8 cellular contexts compared by ENCODE assay signal in the genomic region with DNA sequence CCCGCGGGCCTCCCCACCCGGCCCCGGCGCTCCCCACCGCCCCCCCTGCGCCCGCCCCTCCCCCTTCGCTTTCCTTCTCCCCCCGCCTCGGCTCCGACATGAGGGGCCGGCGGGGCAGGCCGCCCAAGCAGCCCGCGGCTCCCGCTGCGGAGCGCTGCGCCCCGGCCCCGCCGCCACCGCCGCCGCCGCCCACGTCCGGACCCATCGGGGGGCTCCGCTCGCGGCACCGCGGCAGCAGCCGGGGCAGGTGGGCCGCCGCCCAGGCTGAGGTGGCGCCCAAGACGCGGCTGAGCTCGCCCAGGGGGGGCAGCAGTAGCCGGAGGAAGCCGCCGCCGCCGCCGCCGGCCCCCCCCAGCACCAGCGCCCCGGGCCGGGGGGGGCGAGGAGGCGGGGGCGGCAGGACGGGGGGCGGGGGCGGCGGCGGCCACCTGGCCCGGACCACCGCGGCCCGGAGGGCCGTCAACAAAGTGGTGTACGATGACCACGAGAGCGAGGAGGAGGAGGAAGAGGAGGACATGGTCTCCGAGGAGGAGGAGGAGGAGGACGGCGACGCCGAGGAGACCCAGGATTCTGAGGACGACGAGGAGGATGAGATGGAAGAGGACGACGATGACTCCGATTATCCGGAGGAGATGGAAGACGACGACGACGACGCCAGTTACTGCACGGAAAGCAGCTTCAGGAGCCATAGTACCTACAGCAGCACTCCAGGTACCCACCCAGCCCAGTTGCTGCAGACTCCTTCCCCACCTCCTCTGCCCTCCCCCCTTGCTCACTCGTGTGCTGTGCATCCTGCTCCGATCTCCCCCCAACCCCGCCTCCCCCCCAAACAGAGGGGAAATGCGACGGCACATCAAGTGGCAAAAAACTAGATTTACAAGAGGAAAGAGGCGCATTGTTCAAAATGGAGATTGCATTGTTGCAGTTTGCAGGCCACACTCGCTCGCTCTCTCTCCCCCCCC. TPM values are rescaled to one million over a fixed set of nuclear protein-coding genes. Genes with fewer than 3 reads are reported as not detected.
DNase-seq lines count a peak whose midpoint lies in the region; ATAC-seq, FAIRE-seq and TF ChIP-seq lines count a peak whose summit lies in the region.
"Not testable (repeated sequence)": the region's sequence is repeated elsewhere in the genome, so short reads cannot be mapped to it uniquely, and the experiment has no call there.

No MANE protein-coding gene starts in this region.

- H3K4me3 Mint-ChIP-seq in activated naive CD4-positive, alpha-beta T cell treated with anti-CD3 and anti-CD28 coated beads, Interleukin-2, amount 10 ng/mL, durations not matched to agents 7 days and 5 days, result peak overlapping the region; percentile 99
- H3K4me3 Mint-ChIP-seq in nephron progenitor cell, result peak overlapping the region; percentile 98
- H3K4me3 Mint-ChIP-seq in stimulated activated naive B cell treated with anti-CD40 and anti-IgM and Interleukin-4, amounts not matched to agents 10 μg/mL and 1 μg/mL and 100 μg/mL, for 72 hours, result peak overlapping the region; percentile 94 to 97

- H3K36me3 Mint-ChIP-seq in activated naive CD4-positive, alpha-beta T cell treated with anti-CD3 and anti-CD28 coated beads, Interleukin-2, amount 10 ng/mL, durations not matched to agents 7 days and 5 days, result peaks cover 18% of the 10 kb centered on the region
- H3K36me3 Mint-ChIP-seq in nephron progenitor cell (ENCODE audit: low read depth), result not testable (repeated sequence)
- H3K36me3 Mint-ChIP-seq in stimulated activated naive B cell treated with anti-CD40 and anti-IgM and Interleukin-4, amounts not matched to agents 10 μg/mL and 1 μg/mL and 100 μg/mL, for 72 hours, result peaks cover 13 to 25% of the 10 kb centered on the region in 2 donors

- peaks cover 43% of the 10 kb centered on the region for H3K4me1 Mint-ChIP-seq in activated naive CD4-positive, alpha-beta T cell treated with anti-CD3 and anti-CD28 coated beads, Interleukin-2, amount 10 ng/mL, durations not matched to agents 7 days and 5 days
- H3K4me1 Mint-ChIP-seq in nephron progenitor cell, result peaks cover 38% of the 10 kb centered on the region
- H3K4me1 Mint-ChIP-seq in stimulated activated naive B cell treated with anti-CD40 and anti-IgM and Interleukin-4, amounts not matched to agents 10 μg/mL and 1 μg/mL and 100 μg/mL, for 72 hours, result peaks cover 26 to 45% of the 10 kb centered on the region in 2 donors

- not testable (repeated sequence) for H3K9me3 Mint-ChIP-seq in activated naive CD4-positive, alpha-beta T cell treated with anti-CD3 and anti-CD28 coated beads, Interleukin-2, amount 10 ng/mL, durations not matched to agents 7 days and 5 days; nephron progenitor cell; stimulated activated naive B cell treated with anti-CD40 and anti-IgM and Interleukin-4, amounts not matched to agents 10 μg/mL and 1 μg/mL and 100 μg/mL, for 72 hours

- H3K4me3 ChIP-seq in Karpas-422 (ENCODE audit: low read length), result peak overlapping the region; percentile 73
- H3K4me3 ChIP-seq in SU-DHL-6 (ENCODE audit: insufficient read depth, low read length, poor library complexity, severe bottlenecking), result peak overlapping the region; percentile 68

- peak; percentile 40 to 58 for ATAC-seq in stimulated activated naive B cell treated with anti-CD40 and anti-IgM and Interleukin-4, amounts not matched to agents 10 μg/mL and 1 μg/mL and 100 μg/mL, for 72 hours (replicated peaks)

- peak overlapping the region; percentile 99 for H3K27ac Mint-ChIP-seq in activated naive CD4-positive, alpha-beta T cell treated with anti-CD3 and anti-CD28 coated beads, Interleukin-2, amount 10 ng/mL, durations not matched to agents 7 days and 5 days
- H3K27ac Mint-ChIP-seq in nephron progenitor cell, result peak overlapping the region; percentile 99
- H3K27ac Mint-ChIP-seq in stimulated activated naive B cell treated with anti-CD40 and anti-IgM and Interleukin-4, amounts not matched to agents 10 μg/mL and 1 μg/mL and 100 μg/mL, for 72 hours, result peak overlapping the region; percentile 95

- peaks cover 40% of the 10 kb centered on the region for H3K27me3 Mint-ChIP-seq in activated naive CD4-positive, alpha-beta T cell treated with anti-CD3 and anti-CD28 coated beads, Interleukin-2, amount 10 ng/mL, durations not matched to agents 7 days and 5 days
- H3K27me3 Mint-ChIP-seq in nephron progenitor cell (ENCODE audit: low read depth, poor library complexity), result peaks cover 17% of the 10 kb centered on the region
- not testable (repeated sequence) for H3K27me3 Mint-ChIP-seq in stimulated activated naive B cell treated with anti-CD40 and anti-IgM and Interleukin-4, amounts not matched to agents 10 μg/mL and 1 μg/mL and 100 μg/mL, for 72 hours

- not testable (repeated sequence) for FAIRE-seq in frontal cortex (lab: Jason Lieb, UNC)

- peak overlapping the region; percentile 89 for H3K4me2 ChIP-seq in Karpas-422 (ENCODE audit: low read depth, low read length, poor library complexity, severe bottlenecking)
- H3K4me2 ChIP-seq in SU-DHL-6 (ENCODE audit: low read depth, low read length, poor library complexity, severe bottlenecking), result peak overlapping the region; percentile 88

- not testable (repeated sequence) for H2AFZ ChIP-seq in Karpas-422 (ENCODE audit: low read length); SU-DHL-6 (ENCODE audit: low read depth, low read length, severe bottlenecking)

- DNase-seq in Daoy (ENCODE audit: low read depth) (peak; percentile 49), H4 (ENCODE audit: low spot score) (peak; percentile 39), Karpas-422 (peak; percentile 90), frontal cortex (ENCODE audit: low spot score in 2 of 2) (peak; percentile 42 to 60), nephron progenitor cell (peak; percentile 41)
- DNase-seq in activated naive CD4-positive, alpha-beta T cell treated with anti-CD3 and anti-CD28 coated beads, Interleukin-2, amount 10 ng/mL, durations not matched to agents 7 days and 5 days, result peak; percentile 77
- DNase-seq in stimulated activated naive B cell treated with anti-CD40 and anti-IgM and Interleukin-4, amounts not matched to agents 10 μg/mL and 1 μg/mL and 100 μg/mL, for 72 hours, result peak; percentile 35

- TF ChIP-seq CTCF in SU-DHL-6 (IDR thresholded peaks at IDR 0.05; ENCODE audit: insufficient read depth, low read length, poor library complexity, severe bottlenecking); nephron progenitor cell (IDR thresholded peaks at IDR 0.05): not testable (repeated sequence)

- H3K4me1 ChIP-seq in Karpas-422 (ENCODE audit: low read length), result peaks cover 78% of the 10 kb centered on the region

- peaks cover 55% of the 10 kb centered on the region for H3F3A ChIP-seq in SU-DHL-6 (ENCODE audit: insufficient read depth)

- H3K9ac ChIP-seq in Karpas-422 (ENCODE audit: low read length) (peak overlapping the region; percentile 92), SU-DHL-6 (ENCODE audit: low read length) (peak overlapping the region; percentile 94)

- CTCF ChIA-PET in activated naive CD4-positive, alpha-beta T cell treated with anti-CD3 and anti-CD28 coated beads, Interleukin-2, amount 10 ng/mL, durations not matched to agents 7 days and 5 days (lab: Charles Lee), result interaction anchor here (0.8 to 2.0 kb wide), 3 partner anchors 26 to 108 kb away, joined by 3 to 6 read pairs (median 5); partner anchors contain the start of gene NOL11

- peak overlapping the region; percentile 97 for H3K27ac ChIP-seq in Karpas-422 (ENCODE audit: low read length)
- H3K27ac ChIP-seq in SU-DHL-6 (ENCODE audit: low read depth, low read length), result peak overlapping the region; percentile 97

- not testable (repeated sequence) for H3K9me3 ChIP-seq in Karpas-422 (ENCODE audit: low read length); SU-DHL-6 (ENCODE audit: insufficient read depth, low read length)

- not testable (repeated sequence) for H3K27me3 ChIP-seq in Karpas-422 (ENCODE audit: low read length); SU-DHL-6 (ENCODE audit: low read length)

- H3K9me2 ChIP-seq in Karpas-422 (replicated peaks; ENCODE audit: insufficient read depth, low read length); SU-DHL-6 (replicated peaks; ENCODE audit: insufficient read depth, low read length): not testable (repeated sequence)

- peaks cover 17% of the 10 kb centered on the region; the same call in 1 of the 2 replicates for H3K36me3 ChIP-seq in Karpas-422 (ENCODE audit: insufficient read depth, low read length)
- not testable (repeated sequence) for H3K36me3 ChIP-seq in SU-DHL-6 (ENCODE audit: low read length)

- H3K79me2 ChIP-seq in Karpas-422 (ENCODE audit: low read length), result peaks cover 45% of the 10 kb centered on the region
- peaks cover 45% of the 10 kb centered on the region for H3K79me2 ChIP-seq in SU-DHL-6 (ENCODE audit: insufficient read depth, low read length)

- H4K20me1 ChIP-seq in Karpas-422 (ENCODE audit: insufficient read depth, low read depth, low read length); SU-DHL-6 (ENCODE audit: low read depth, low read length): not testable (repeated sequence)

RNA-seq across cellular contexts. Expression of gene BPTF, which starts 0.6 kb away (rescaled TPM):
- total RNA-seq in Daoy (2014; rRNA removed; shearing (Covaris generic)), result 20.7 and 22.7 TPM in 2 replicates
- 14.1 and 23.4 TPM in 2 replicates for total RNA-seq in H4 (2014; rRNA removed; shearing (Covaris generic))
- 197 and 310 TPM in 2 replicates for total RNA-seq in Karpas-422 (2014; rRNA removed; shearing (Covaris generic); ENCODE audit: low replicate concordance)
- 128 TPM for total RNA-seq in frontal cortex

Comparison
In these comparisons a context has a peak if more than half of its experiments do, and no peak if none do; other contexts are left out.
1. Peak in every context shown above with its lines: DNase-seq, ATAC-seq, H3K4me3 ChIP-seq and H3K27ac ChIP-seq.
2. DNase-seq: peak in every context shown above with its lines; median percentile 90 in Karpas-422; 77 in activated naive CD4-positive, alpha-beta T cell treated with anti-CD3 and anti-CD28 coated beads, Interleukin-2, amount 10 ng/mL, durations not matched to agents 7 days and 5 days; 51 in frontal cortex; 49 in Daoy; 41 in nephron progenitor cell; 39 in H4; 35 in stimulated activated naive B cell treated with anti-CD40 and anti-IgM and Interleukin-4, amounts not matched to agents 10 μg/mL and 1 μg/mL and 100 μg/mL, for 72 hours.